ENCODE assay signal across 8 cellular contexts in the genomic region with DNA sequence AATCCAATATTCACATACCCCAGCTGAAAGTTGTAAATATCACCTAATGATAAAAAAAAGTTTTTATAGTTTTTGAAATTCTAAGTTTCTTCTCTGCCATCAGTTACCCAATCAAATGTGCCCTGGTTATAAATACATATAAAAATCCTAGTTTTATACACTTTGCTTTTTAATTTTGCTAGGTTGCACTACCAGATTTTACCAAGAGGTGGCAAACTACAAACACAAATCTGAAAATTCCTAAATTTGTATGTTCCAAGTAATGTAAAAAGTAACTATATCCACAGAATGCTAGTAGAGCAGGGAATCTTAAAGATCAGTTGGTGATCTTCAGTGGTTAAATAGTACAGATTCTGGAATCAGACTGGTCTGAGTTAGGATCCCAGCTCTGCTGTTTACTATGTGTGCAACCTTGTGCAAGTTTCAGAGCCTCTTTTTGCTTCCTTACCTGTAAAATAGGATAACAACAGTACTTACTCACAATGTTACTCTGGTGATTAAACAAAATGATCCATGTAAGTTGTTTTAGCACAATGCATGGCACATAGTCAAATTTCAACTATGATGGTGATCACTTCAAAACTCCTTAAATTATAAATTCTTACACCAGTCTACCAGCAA. TPM values are rescaled to one million over a fixed set of nuclear protein-coding genes. Genes with fewer than 3 reads are reported as not detected.
DNase-seq lines count a peak whose midpoint lies in the region; ATAC-seq, FAIRE-seq and TF ChIP-seq lines count a peak whose summit lies in the region.

No MANE protein-coding gene starts in this region.

- no peaks in the 10 kb centered on the region for H3K27me3 ChIP-seq in vagina

- no peak overlapping the region for H3K27ac ChIP-seq in VCaP
- no peak overlapping the region for H3K27ac ChIP-seq in vagina

- TF ChIP-seq POLR2A in vagina (IDR thresholded peaks at IDR 0.05) = no peak

- peaks cover 23% of the 10 kb centered on the region for H3K4me1 ChIP-seq in vagina

- H3K9me3 ChIP-seq in vagina = no peaks in the 10 kb centered on the region

- peak; percentile 53 for TF ChIP-seq CTCF in AG09309 (IDR thresholded peaks at IDR 0.05; ENCODE audit: control insufficient read depth, insufficient read depth, low read depth, low read length, missing control alignments)
- TF ChIP-seq CTCF in GM13976 (IDR thresholded peaks at IDR 0.05; ENCODE audit: borderline replicate concordance, control extremely low read depth, extremely low read depth, insufficient read depth, missing control alignments) = peak; percentile 51
- TF ChIP-seq CTCF in VCaP (conservative IDR thresholded peaks at IDR 0.05) = peak; percentile 83
- TF ChIP-seq CTCF in vagina (IDR thresholded peaks at IDR 0.05) = peak; percentile 53 to 77 (median 75)

- H3K4me3 ChIP-seq in AG09309 (ENCODE audit: control insufficient read depth, low read depth, low read length) = no peak overlapping the region
- H3K4me3 ChIP-seq in vagina = no peak overlapping the region

- peak; percentile 90 for FAIRE-seq in islet of Langerhans (lab: Jason Lieb, UNC)

- H3K36me3 ChIP-seq in vagina = no peaks in the 10 kb centered on the region

- no peak for ATAC-seq in HG03175 (IDR thresholded peaks at IDR 0.05; ENCODE audit: unreplicated experiment)

- in situ Hi-C loops in GM13976 (cut with MboI; ENCODE audit: low sequenced_read_pairs, unreplicated experiment) = no loop called here

- DNase-seq in AG09309 (ENCODE audit: low read depth) = no peak
- no peak for DNase-seq in GM13976 (ENCODE audit: low spot score)
- DNase-seq in vagina (ENCODE audit: extremely low spot score in 2 of 2) = no peak
- no peak for DNase-seq in NCI-H2029 treated with DMSO at 0.1 percent for 48 hours (lab: John Stamatoyannopoulos, UW)
- no peak for DNase-seq in stimulated activated CD4-positive, alpha-beta T cell treated with anti-CD3 and anti-CD28 coated beads, Interleukin-4, amount 100 ng/mL, for 1 hour

- intact Hi-C loops in vagina (cut with DNase I) = no loop called here

RNA-seq across cellular contexts. Expression of a gene that starts 11.0 kb away (rescaled TPM):
- total RNA-seq in vagina = 53.3 TPM
